12 cellular contexts compared by ENCODE assay signal in the genomic region with DNA sequence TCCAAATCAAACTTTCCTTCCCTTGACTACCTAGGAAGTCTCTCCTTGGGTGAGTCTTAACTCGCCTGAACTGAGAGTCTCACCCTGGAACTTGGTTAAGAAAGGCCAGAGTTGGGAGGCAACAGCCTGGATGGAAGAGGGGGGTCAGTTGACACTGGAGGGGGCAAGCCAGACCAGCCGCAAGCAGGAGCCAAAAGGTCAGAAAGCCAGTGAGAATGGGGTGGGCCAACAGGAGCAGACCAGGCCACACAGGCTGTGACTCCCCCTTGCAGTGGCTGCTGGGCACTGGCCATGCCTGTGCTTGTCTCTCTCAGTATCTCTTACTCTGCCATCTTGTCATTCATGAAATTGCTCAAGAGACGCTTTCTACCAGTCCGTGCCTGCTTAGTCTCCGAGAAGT. TPM values are rescaled to one million over a fixed set of nuclear protein-coding genes. Genes with fewer than 3 reads are reported as not detected.
DNase-seq lines count a peak whose midpoint lies in the region; ATAC-seq, FAIRE-seq and TF ChIP-seq lines count a peak whose summit lies in the region.
"Had no signal": no experiment of that assay in that cellular context is flagged by ENCODE, and none has a peak within 500 bp of the region (broad histone marks: within the 10 kb centered on the region; RNA-seq: fewer than 3 reads in every experiment).

No MANE protein-coding gene starts in this region.

- no peak overlapping the region for H3K4me3 ChIP-seq in HepG2 (replicated peaks in 1 of 3; ENCODE audit: insufficient read depth in 1 of 3, low read depth in 2 of 3, low read length in 3 of 3)
- no peak overlapping the region for H3K4me3 ChIP-seq in stomach smooth muscle (ENCODE audit: low read length in 2 of 2)

- POLR2A ChIA-PET in HepG2 (lab: Yijun Ruan, JAX): no interaction called here

- CTCF ChIA-PET in HepG2 (lab: Yijun Ruan, JAX; ENCODE audit: low intra/inter-chr PET ratio, low total read pairs): no interaction called here

- no peaks in the 10 kb centered on the region for H3K36me3 ChIP-seq in HepG2 (replicated peaks in 1 of 2; ENCODE audit: control insufficient read depth in 1 of 2, insufficient read depth in 2 of 2, low read length in 2 of 2)
- H3K36me3 ChIP-seq in stomach smooth muscle (ENCODE audit: control insufficient read depth in 2 of 2, insufficient read depth in 2 of 2, low read length in 2 of 2): no peaks in the 10 kb centered on the region

- H3K9me3 ChIP-seq in HepG2 (ENCODE audit: low read length) (no peaks in the 10 kb centered on the region), stomach smooth muscle (ENCODE audit: control insufficient read depth in 2 of 2, low read length in 2 of 2) (no peaks in the 10 kb centered on the region)

- in situ Hi-C loops in HepG2 (cut with HindIII; ENCODE audit: extremely low pct_ligation_motif_present, low pct_unique_long_range_greater_than_20kb): no loop called here

- 0 out of 2 replicates have a peak, but pooled peaks have one; percentile 7 for TF ChIP-seq CTCF in HepG2 (CRISPR knock-in tag; IDR thresholded peaks at IDR 0.05)

- H3K4me1 Mint-ChIP-seq in T-helper 2 cell treated with Interferon-gamma antibody and Interleukin-4, amounts not matched to agents 5 μg/mL and 100 μg/mL, for 36 hours (ENCODE audit: low read depth): peaks cover 77% of the 10 kb centered on the region
- H3K4me1 Mint-ChIP-seq in activated T-helper 1 cell treated with anti-CD3 and anti-CD28 coated beads, Interleukin-12 subunit alpha, Interleukin-12 subunit beta, Interleukin-2, Interleukin-4 antibody, amounts not matched to agents 30 ng/mL and 10 ng/mL and 1 ng/mL, durations not matched to agents 14 hours and 24 hours and 36 hours (ENCODE audit: low read depth): peaks cover 91% of the 10 kb centered on the region

- H3K27ac Mint-ChIP-seq in T-helper 2 cell treated with Interferon-gamma antibody and Interleukin-4, amounts not matched to agents 5 μg/mL and 100 μg/mL, for 36 hours: peak overlapping the region; percentile 86
- H3K27ac Mint-ChIP-seq in activated T-helper 1 cell treated with anti-CD3 and anti-CD28 coated beads, Interleukin-12 subunit alpha, Interleukin-12 subunit beta, Interleukin-2, Interleukin-4 antibody, amounts not matched to agents 30 ng/mL and 10 ng/mL and 1 ng/mL, durations not matched to agents 14 hours and 24 hours and 36 hours: peak overlapping the region; percentile 84

- H3K27ac ChIP-seq in HepG2 (ENCODE audit: extremely low read length, insufficient read depth, low read length): no peak overlapping the region
- peak overlapping the region; percentile 37 for H3K27ac ChIP-seq in stomach smooth muscle (ENCODE audit: low read length)

- H4K20me1 ChIP-seq in HepG2 (ENCODE audit: insufficient read depth, low read length): no peaks in the 10 kb centered on the region

- H3K27me3 Mint-ChIP-seq in T-helper 2 cell treated with Interferon-gamma antibody and Interleukin-4, amounts not matched to agents 5 μg/mL and 100 μg/mL, for 36 hours (ENCODE audit: low read depth): no peaks in the 10 kb centered on the region
- no peaks in the 10 kb centered on the region for H3K27me3 Mint-ChIP-seq in activated T-helper 1 cell treated with anti-CD3 and anti-CD28 coated beads, Interleukin-12 subunit alpha, Interleukin-12 subunit beta, Interleukin-2, Interleukin-4 antibody, amounts not matched to agents 30 ng/mL and 10 ng/mL and 1 ng/mL, durations not matched to agents 14 hours and 24 hours and 36 hours (ENCODE audit: insufficient read depth)

- H3K36me3 Mint-ChIP-seq in T-helper 2 cell treated with Interferon-gamma antibody and Interleukin-4, amounts not matched to agents 5 μg/mL and 100 μg/mL, for 36 hours (ENCODE audit: low read depth): peaks cover 54% of the 10 kb centered on the region
- H3K36me3 Mint-ChIP-seq in activated T-helper 1 cell treated with anti-CD3 and anti-CD28 coated beads, Interleukin-12 subunit alpha, Interleukin-12 subunit beta, Interleukin-2, Interleukin-4 antibody, amounts not matched to agents 30 ng/mL and 10 ng/mL and 1 ng/mL, durations not matched to agents 14 hours and 24 hours and 36 hours (ENCODE audit: low read depth): peaks cover 26% of the 10 kb centered on the region

- no peaks in the 10 kb centered on the region for H3K79me2 ChIP-seq in HepG2 (ENCODE audit: insufficient read depth, low read length)

- H3K9ac ChIP-seq in HepG2 (ENCODE audit: insufficient read depth, low read depth, low read length) (no peak overlapping the region), stomach smooth muscle (ENCODE audit: low read length in 2 of 2) (no peak overlapping the region)

- H3K9me3 Mint-ChIP-seq in T-helper 2 cell treated with Interferon-gamma antibody and Interleukin-4, amounts not matched to agents 5 μg/mL and 100 μg/mL, for 36 hours: peaks cover 9% of the 10 kb centered on the region
- H3K9me3 Mint-ChIP-seq in activated T-helper 1 cell treated with anti-CD3 and anti-CD28 coated beads, Interleukin-12 subunit alpha, Interleukin-12 subunit beta, Interleukin-2, Interleukin-4 antibody, amounts not matched to agents 30 ng/mL and 10 ng/mL and 1 ng/mL, durations not matched to agents 14 hours and 24 hours and 36 hours: no peaks in the 10 kb centered on the region

- FAIRE-seq in HepG2 (lab: Jason Lieb, UNC) (no peak), GM12892 (lab: Jason Lieb, UNC) (no peak)

- TF ChIP-seq RAD21 in HepG2 (CRISPR knock-in tag; IDR thresholded peaks at IDR 0.05): no peak

- no peak for ATAC-seq in HepG2

- H3K4me1 ChIP-seq in HepG2 (ENCODE audit: insufficient read depth, low read length) (peaks cover 53% of the 10 kb centered on the region), stomach smooth muscle (ENCODE audit: control insufficient read depth, insufficient read depth, low read length) (peaks cover 49% of the 10 kb centered on the region)

- TF ChIP-seq EP300 in HepG2 (IDR thresholded peaks at IDR 0.05; ENCODE audit: low read depth in 2 of 2, low read length in 2 of 2) (no peak), HepG2 (CRISPR knock-in tag; IDR thresholded peaks at IDR 0.05; ENCODE audit: borderline replicate concordance) (no peak)

- no peaks in the 10 kb centered on the region for H3K27me3 ChIP-seq in HepG2 (ENCODE audit: control insufficient read depth in 1 of 2, insufficient read depth in 2 of 2, low read length in 2 of 2)
- H3K27me3 ChIP-seq in stomach smooth muscle (ENCODE audit: control insufficient read depth in 1 of 2, insufficient read depth in 2 of 2, low read length in 2 of 2): no peaks in the 10 kb centered on the region

- no peak overlapping the region for H2AFZ ChIP-seq in HepG2 (ENCODE audit: low read length)

- H3K4me3 Mint-ChIP-seq in T-helper 2 cell treated with Interferon-gamma antibody and Interleukin-4, amounts not matched to agents 5 μg/mL and 100 μg/mL, for 36 hours: peak overlapping the region; percentile 76
- peak overlapping the region; percentile 55 for H3K4me3 Mint-ChIP-seq in activated T-helper 1 cell treated with anti-CD3 and anti-CD28 coated beads, Interleukin-12 subunit alpha, Interleukin-12 subunit beta, Interleukin-2, Interleukin-4 antibody, amounts not matched to agents 30 ng/mL and 10 ng/mL and 1 ng/mL, durations not matched to agents 14 hours and 24 hours and 36 hours

- no peak overlapping the region for H3K4me2 ChIP-seq in HepG2 (ENCODE audit: low read depth, low read length)

- TF ChIP-seq POLR2A in HepG2 (IDR thresholded peaks at IDR 0.05; ENCODE audit: insufficient read depth in 1 of 2, low read depth in 2 of 2, low read length in 2 of 2): no peak
- TF ChIP-seq POLR2A in GM12892 (IDR thresholded peaks at IDR 0.05; ENCODE audit: low read depth, low read length): no peak

- no peak for DNase-seq in T-helper 2 cell treated with Interferon-gamma antibody and Interleukin-4, amounts not matched to agents 5 μg/mL and 100 μg/mL, for 36 hours (ENCODE audit: low spot score)
- DNase-seq in T-helper 2 cell (no peak), HepG2 (ENCODE audit: low spot score) (no peak), epidermal melanocyte (ENCODE audit: insufficient read length, low spot score) (no peak), GM12892 (ENCODE audit: insufficient read length) (no peak)
- no peak for DNase-seq in activated T-helper 1 cell treated with anti-CD3 and anti-CD28 coated beads, Interleukin-12 subunit alpha, Interleukin-12 subunit beta, Interleukin-2, Interleukin-4 antibody, amounts not matched to agents 30 ng/mL and 10 ng/mL and 1 ng/mL, durations not matched to agents 14 hours and 24 hours and 36 hours (ENCODE audit: low spot score)
- no peak for DNase-seq in activated CD8-positive, alpha-beta memory T cell treated with anti-CD3 and anti-CD28 coated beads, Interleukin-2, amount 50 U/mL, for 48 hours
- DNase-seq: 8988T, activated gamma-delta T cell treated with Interleukin-2 at 50 U/mL for 16 hours, DMS53, NCI-H2081 treated with DMSO at 0.1 percent for 48 hours had no signal

- intact Hi-C loops in activated T-helper 1 cell treated with anti-CD3 and anti-CD28 coated beads, Interleukin-12 subunit alpha, Interleukin-12 subunit beta, Interleukin-2, Interleukin-4 antibody, amounts not matched to agents 30 ng/mL and 10 ng/mL and 1 ng/mL, durations not matched to agents 14 hours and 24 hours and 36 hours (cut with micrococcal nuclease): loop anchor here (1.0 to 2.0 kb wide), 2 partner anchors 24 to 32 kb away; no protein-coding TSS in a partner anchor
- intact Hi-C loops in HepG2 (cut with micrococcal nuclease; ENCODE audit: unreplicated experiment): no loop called here

- 86% methylated on average over 5 of the region's 5 CpGs for WGBS in HepG2 (ENCODE audit: low lambda C conversion rate)

- no TSS peak for BruUV-seq in HepG2 (replicated peaks; lab: Mats Ljungman, UMichigan)

RNA-seq across cellular contexts. Expression of a gene that starts 32.9 kb away (rescaled TPM):
- 54.0 and 61.2 TPM in 2 replicates for total RNA-seq in activated T-helper 1 cell treated with anti-CD3 and anti-CD28 coated beads, Interleukin-12 subunit alpha, Interleukin-12 subunit beta, Interleukin-2, Interleukin-4 antibody, amounts not matched to agents 30 ng/mL and 10 ng/mL and 1 ng/mL, durations not matched to agents 14 hours and 24 hours and 36 hours
- total RNA-seq in HepG2 (2016; rRNA removed; fragmentation: Illumina TruSeq; extraction: Trizol): 6.0 and 8.4 TPM in 2 replicates
- total RNA-seq in HepG2 (2016; cell fraction: cytosol; rRNA removed; fragmentation: Illumina TruSeq; extraction: Trizol; ENCODE audit: low read depth): 3.5 and 4.1 TPM in 2 replicates
- 5.5 and 7.9 TPM in 2 replicates for total RNA-seq in HepG2 (2016; cell fraction: insoluble cytoplasmic fraction; rRNA removed; fragmentation: Illumina TruSeq; extraction: Trizol)
- total RNA-seq in HepG2 (2016; cell fraction: membrane; rRNA removed; fragmentation: Illumina TruSeq; extraction: Trizol): 8.5 and 9.1 TPM in 2 replicates
- total RNA-seq in HepG2 (2016; cell fraction: nucleus; rRNA removed; fragmentation: Illumina TruSeq; extraction: Trizol): 11.9 and 14.9 TPM in 2 replicates
- 11.8 and 13.9 TPM in 2 replicates for polyA plus RNA-seq in HepG2 (2011; rRNA removed)
- 5.2 and 6.7 TPM in 2 replicates for polyA plus RNA-seq in HepG2 (2011; cell fraction: cytosol; rRNA removed)
- polyA plus RNA-seq in HepG2 (2011; cell fraction: nucleus; rRNA removed): 13.4 and 13.8 TPM in 2 replicates
- 8.8 and 10.8 TPM in 2 replicates for polyA plus RNA-seq in HepG2 (2012)
- polyA plus RNA-seq in HepG2 (2016; cell fraction: cytosol; fragmentation: Illumina TruSeq; extraction: Trizol; ENCODE audit: low read depth): 3.4 and 3.6 TPM in 2 replicates
- 5.0 and 8.1 TPM in 2 replicates for polyA plus RNA-seq in HepG2 (2016; cell fraction: insoluble cytoplasmic fraction; fragmentation: Illumina TruSeq; extraction: Trizol; ENCODE audit: low read depth)
- polyA plus RNA-seq in HepG2 (2016; cell fraction: membrane; fragmentation: Illumina TruSeq; extraction: Trizol; ENCODE audit: low read depth): 5.3 and 5.6 TPM in 2 replicates
- polyA plus RNA-seq in HepG2 (2016; cell fraction: nucleus; fragmentation: Illumina TruSeq; extraction: Trizol; ENCODE audit: insufficient read depth, low read depth): 17.9 and 22.1 TPM in 2 replicates
- 15.8 and 105 TPM in 2 replicates for polyA minus RNA-seq in HepG2 (2011; rRNA and poly(A)+ RNA removed; ENCODE audit: low replicate concordance)
- 7.3 and 8.0 TPM in 2 replicates for polyA minus RNA-seq in HepG2 (2011; cell fraction: cytosol; rRNA and poly(A)+ RNA removed)
- polyA minus RNA-seq in HepG2 (2011; cell fraction: nucleus; rRNA and poly(A)+ RNA removed): 15.8 and 20.6 TPM in 2 replicates
- polyA plus RNA-seq in GM12892 (2012; ENCODE audit: missing spikeins): 18.4 TPM
